8 cellular contexts compared by ENCODE assay signal in the genomic region with DNA sequence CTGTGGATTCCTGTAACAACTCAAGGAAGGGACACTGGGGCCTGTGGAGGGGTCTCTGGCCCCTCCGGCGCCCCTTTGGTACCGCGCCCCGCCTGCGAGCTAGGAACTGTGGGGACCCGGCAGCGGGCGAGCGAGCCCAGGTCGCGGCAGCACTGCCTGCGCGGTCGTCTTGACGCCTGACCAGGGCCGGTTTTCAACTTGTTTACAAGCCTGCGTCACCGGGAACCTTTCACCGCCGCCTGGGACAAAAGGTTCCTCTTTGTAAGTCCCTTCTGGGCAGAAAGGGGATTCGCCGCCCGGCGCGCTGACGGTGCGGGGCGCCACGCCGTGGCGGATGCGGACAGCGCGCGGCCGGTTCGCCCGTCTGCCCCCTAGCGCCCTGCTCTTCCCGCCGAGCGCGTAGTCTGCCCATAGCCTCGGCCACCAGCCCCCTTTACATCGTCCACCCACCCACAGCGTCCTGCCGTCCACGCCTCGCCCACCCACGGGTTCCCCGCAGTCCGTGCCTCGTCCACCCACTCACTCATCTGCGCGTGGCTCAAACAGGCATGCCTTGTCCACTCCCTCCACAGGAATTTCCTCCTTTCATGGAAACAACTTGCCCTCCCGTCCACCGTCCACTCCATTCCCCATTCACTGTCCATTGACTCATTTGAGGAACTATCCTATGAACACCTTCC. TPM values are rescaled to one million over a fixed set of nuclear protein-coding genes. Genes with fewer than 3 reads are reported as not detected.
DNase-seq lines count a peak whose midpoint lies in the region; ATAC-seq, FAIRE-seq and TF ChIP-seq lines count a peak whose summit lies in the region.

No MANE protein-coding gene starts in this region.

- H3K27ac ChIP-seq in HepG2 (ENCODE audit: extremely low read length, insufficient read depth, low read length): no peak overlapping the region

- H3K4me3 ChIP-seq in HepG2 (replicated peaks in 1 of 3; ENCODE audit: insufficient read depth in 1 of 3, low read depth in 2 of 3, low read length in 3 of 3): peak overlapping the region; percentile 21 to 61 (median 41); a peak in 3 of 6 replicates

- POLR2A ChIA-PET in HepG2 (lab: Yijun Ruan, JAX): no interaction called here

- TF ChIP-seq CTCF in HepG2 (CRISPR knock-in tag; IDR thresholded peaks at IDR 0.05): peak; percentile 97

- no peaks in the 10 kb centered on the region for H4K20me1 ChIP-seq in HepG2 (ENCODE audit: insufficient read depth, low read length)

- peak overlapping the region; percentile 80 for H2AFZ ChIP-seq in HepG2 (ENCODE audit: low read length)

- peaks cover 13% of the 10 kb centered on the region for H3K4me1 ChIP-seq in HepG2 (ENCODE audit: insufficient read depth, low read length)

- in situ Hi-C loops in HepG2 (cut with HindIII; ENCODE audit: extremely low pct_ligation_motif_present, low pct_unique_long_range_greater_than_20kb): no loop called here

- no TSS peak for BruUV-seq in HepG2 (replicated peaks; lab: Mats Ljungman, UMichigan)

- intact Hi-C loops in HepG2 (cut with micrococcal nuclease; ENCODE audit: unreplicated experiment): loop anchor here (1.0 kb wide), 2 partner anchors 130 to 255 kb away; no protein-coding TSS in a partner anchor

- peak; percentile 100 for TF ChIP-seq RAD21 in HepG2 (CRISPR knock-in tag; IDR thresholded peaks at IDR 0.05)

- CTCF ChIA-PET in HepG2 (lab: Yijun Ruan, JAX; ENCODE audit: low intra/inter-chr PET ratio, low total read pairs): interaction anchor here (0.9 to 2.9 kb wide), 14 partner anchors 17 to 255 kb away, joined by 3 to 54 read pairs (median 5); a partner anchor contains a TSS

- H3K36me3 ChIP-seq in HepG2 (replicated peaks in 1 of 2; ENCODE audit: control insufficient read depth in 1 of 2, insufficient read depth in 2 of 2, low read length in 2 of 2): no peaks in the 10 kb centered on the region

- TF ChIP-seq EP300 in HepG2 (IDR thresholded peaks at IDR 0.05; ENCODE audit: low read depth in 2 of 2, low read length in 2 of 2) (0 out of 4 replicates have a peak, but pooled peaks of 1 of the 2 experiments have one; percentile 17), HepG2 (CRISPR knock-in tag; IDR thresholded peaks at IDR 0.05; ENCODE audit: borderline replicate concordance) (no peak; the same call in none of the 2 replicates)

- TF ChIP-seq POLR2A in HepG2 (IDR thresholded peaks at IDR 0.05; ENCODE audit: insufficient read depth in 1 of 2, low read depth in 2 of 2, low read length in 2 of 2): no peak

- peak; percentile 66 for FAIRE-seq in HepG2 (lab: Jason Lieb, UNC)

- ATAC-seq in HepG2: peak; percentile 96

- no peaks in the 10 kb centered on the region for H3K79me2 ChIP-seq in HepG2 (ENCODE audit: insufficient read depth, low read length)

- WGBS in HepG2 (ENCODE audit: low lambda C conversion rate): under 1% methylated on average over 16 of the region's 58 CpGs

- H3K9ac ChIP-seq in HepG2 (ENCODE audit: insufficient read depth, low read depth, low read length): peak overlapping the region; percentile 60; the same call in 1 of the 2 replicates

- no peaks in the 10 kb centered on the region for H3K9me3 ChIP-seq in HepG2 (ENCODE audit: low read length)

- DNase-seq in DMS 273 (lab: John Stamatoyannopoulos, UW; ENCODE audit: unreplicated experiment) (peak; percentile 95), GOT3 (lab: John Stamatoyannopoulos, UW) (peak; percentile 27), NCI-H146 (lab: John Stamatoyannopoulos, UW) (peak; percentile 94), UCSD-AML1 (lab: John Stamatoyannopoulos, UW; ENCODE audit: unreplicated experiment) (peak; percentile 86), dermis microvascular lymphatic vessel endothelial cell (ENCODE audit: low read depth in 2 of 2) (peak; percentile 80 to 90), HepG2 (ENCODE audit: low spot score) (peak; percentile 93), NK-92 (lab: John Stamatoyannopoulos, UW; ENCODE audit: unreplicated experiment) (no peak)
- DNase-seq in stimulated activated CD4-positive, alpha-beta T cell treated with anti-CD3 and anti-CD28 coated beads, Interleukin-1b, Interleukin-23, amount 100 ng/mL, for 4 hours (ENCODE audit: low read depth in 2 of 2): peak; percentile 8 to 37

- peaks cover 0 to 11% of the 10 kb centered on the region in 2 experiments; a peak in 1 of 5 replicates for H3K27me3 ChIP-seq in HepG2 (ENCODE audit: control insufficient read depth in 1 of 2, insufficient read depth in 2 of 2, low read length in 2 of 2)

- peak overlapping the region; percentile 93 for H3K4me2 ChIP-seq in HepG2 (ENCODE audit: low read depth, low read length)

TF ChIP-seq in HepG2, 621 proteins besides CTCF, POLR2A, EP300 and RAD21 (continues in another document):
- peak; percentile 83 for TF ChIP-seq ZNF772 (CRISPR knock-in tag; IDR thresholded peaks at IDR 0.05)
- TF ChIP-seq, protein P1, sequence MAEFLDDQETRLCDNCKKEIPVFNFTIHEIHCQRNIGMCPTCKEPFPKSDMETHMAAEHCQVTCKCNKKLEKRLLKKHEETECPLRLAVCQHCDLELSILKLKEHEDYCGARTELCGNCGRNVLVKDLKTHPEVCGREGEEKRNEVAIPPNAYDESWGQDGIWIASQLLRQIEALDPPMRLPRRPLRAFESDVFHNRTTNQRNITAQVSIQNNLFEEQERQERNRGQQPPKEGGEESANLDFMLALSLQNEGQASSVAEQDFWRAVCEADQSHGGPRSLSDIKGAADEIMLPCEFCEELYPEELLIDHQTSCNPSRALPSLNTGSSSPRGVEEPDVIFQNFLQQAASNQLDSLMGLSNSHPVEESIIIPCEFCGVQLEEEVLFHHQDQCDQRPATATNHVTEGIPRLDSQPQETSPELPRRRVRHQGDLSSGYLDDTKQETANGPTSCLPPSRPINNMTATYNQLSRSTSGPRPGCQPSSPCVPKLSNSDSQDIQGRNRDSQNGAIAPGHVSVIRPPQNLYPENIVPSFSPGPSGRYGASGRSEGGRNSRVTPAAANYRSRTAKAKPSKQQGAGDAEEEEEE (CRISPR knock-in tag; IDR thresholded peaks at IDR 0.05; ENCODE audit: borderline replicate concordance): 0 out of 2 replicates have a peak, but pooled peaks have one; percentile 39
- TF ChIP-seq ZNF225 (CRISPR knock-in tag; IDR thresholded peaks at IDR 0.05): peak; percentile 83
- no peak for TF ChIP-seq KDM6A (CRISPR knock-in tag; IDR thresholded peaks at IDR 0.05; ENCODE audit: low read depth)

RNA-seq across cellular contexts. Expression of a gene that starts 5.5 kb away (rescaled TPM):
- total RNA-seq in dermis microvascular lymphatic vessel endothelial cell (not detected in 2 replicates), HepG2 (2016; rRNA removed; fragmentation: Illumina TruSeq; extraction: Trizol) (0.36 TPM in 1 of 2 replicates, not detected in the other)
- total RNA-seq in HepG2 (2016; cell fraction: cytosol; rRNA removed; fragmentation: Illumina TruSeq; extraction: Trizol; ENCODE audit: low read depth): not detected in 2 replicates
- 0.43 TPM in 1 of 2 replicates, not detected in the other for total RNA-seq in HepG2 (2016; cell fraction: insoluble cytoplasmic fraction; rRNA removed; fragmentation: Illumina TruSeq; extraction: Trizol)
- total RNA-seq in HepG2 (2016; cell fraction: membrane; rRNA removed; fragmentation: Illumina TruSeq; extraction: Trizol): not detected in 2 replicates
- total RNA-seq in HepG2 (2016; cell fraction: nucleus; rRNA removed; fragmentation: Illumina TruSeq; extraction: Trizol): not detected in 2 replicates
- polyA plus RNA-seq in HepG2 (2011; rRNA removed): 0.32 and 0.63 TPM in 2 replicates
- 0.58 and 0.59 TPM in 2 replicates for polyA plus RNA-seq in HepG2 (2011; cell fraction: cytosol; rRNA removed)
- polyA plus RNA-seq in HepG2 (2011; cell fraction: nucleus; rRNA removed): 0.42 and 0.63 TPM in 2 replicates
- 0.09 and 1.1 TPM in 2 replicates for polyA plus RNA-seq in HepG2 (2012)
- polyA plus RNA-seq in HepG2 (2016; cell fraction: cytosol; fragmentation: Illumina TruSeq; extraction: Trizol; ENCODE audit: low read depth): not detected in 2 replicates
- 0.30 TPM in 1 of 2 replicates, not detected in the other for polyA plus RNA-seq in HepG2 (2016; cell fraction: insoluble cytoplasmic fraction; fragmentation: Illumina TruSeq; extraction: Trizol; ENCODE audit: low read depth)
- not detected in 2 replicates for polyA plus RNA-seq in HepG2 (2016; cell fraction: membrane; fragmentation: Illumina TruSeq; extraction: Trizol; ENCODE audit: low read depth)
- polyA plus RNA-seq in HepG2 (2016; cell fraction: nucleus; fragmentation: Illumina TruSeq; extraction: Trizol; ENCODE audit: insufficient read depth, low read depth): not detected in 2 replicates
- polyA minus RNA-seq in HepG2 (2011; rRNA and poly(A)+ RNA removed; ENCODE audit: low replicate concordance): 0.12 TPM in 1 of 2 replicates, not detected in the other
- polyA minus RNA-seq in HepG2 (2011; cell fraction: cytosol; rRNA and poly(A)+ RNA removed): 1.1 TPM in 1 of 2 replicates, not detected in the other
- not detected in 2 replicates for polyA minus RNA-seq in HepG2 (2011; cell fraction: nucleus; rRNA and poly(A)+ RNA removed)

RNA-seq across cellular contexts. Expression of a gene that starts 32.0 kb away (rescaled TPM):
- 1.7 and 5.8 TPM in 2 replicates for total RNA-seq in dermis microvascular lymphatic vessel endothelial cell
- 5.4 and 7.8 TPM in 2 replicates for total RNA-seq in HepG2 (2016; rRNA removed; fragmentation: Illumina TruSeq; extraction: Trizol)
- 1.1 and 1.4 TPM in 2 replicates for total RNA-seq in HepG2 (2016; cell fraction: cytosol; rRNA removed; fragmentation: Illumina TruSeq; extraction: Trizol; ENCODE audit: low read depth)
- total RNA-seq in HepG2 (2016; cell fraction: insoluble cytoplasmic fraction; rRNA removed; fragmentation: Illumina TruSeq; extraction: Trizol): 5.0 and 8.2 TPM in 2 replicates
- 3.1 and 3.8 TPM in 2 replicates for total RNA-seq in HepG2 (2016; cell fraction: membrane; rRNA removed; fragmentation: Illumina TruSeq; extraction: Trizol)
- 6.2 and 8.6 TPM in 2 replicates for total RNA-seq in HepG2 (2016; cell fraction: nucleus; rRNA removed; fragmentation: Illumina TruSeq; extraction: Trizol)
- polyA plus RNA-seq in HepG2 (2011; rRNA removed): 5.3 and 7.1 TPM in 2 replicates
- 3.5 and 8.6 TPM in 2 replicates for polyA plus RNA-seq in HepG2 (2011; cell fraction: cytosol; rRNA removed)
- polyA plus RNA-seq in HepG2 (2011; cell fraction: nucleus; rRNA removed): 10.1 and 15.9 TPM in 2 replicates
- 3.1 and 3.5 TPM in 2 replicates for polyA plus RNA-seq in HepG2 (2012)
- 0.46 and 0.59 TPM in 2 replicates for polyA plus RNA-seq in HepG2 (2016; cell fraction: cytosol; fragmentation: Illumina TruSeq; extraction: Trizol; ENCODE audit: low read depth)
- polyA plus RNA-seq in HepG2 (2016; cell fraction: insoluble cytoplasmic fraction; fragmentation: Illumina TruSeq; extraction: Trizol; ENCODE audit: low read depth): 5.6 and 7.2 TPM in 2 replicates
- 1.9 and 2.3 TPM in 2 replicates for polyA plus RNA-seq in HepG2 (2016; cell fraction: membrane; fragmentation: Illumina TruSeq; extraction: Trizol; ENCODE audit: low read depth)
- polyA plus RNA-seq in HepG2 (2016; cell fraction: nucleus; fragmentation: Illumina TruSeq; extraction: Trizol; ENCODE audit: insufficient read depth, low read depth): 11.1 and 14.2 TPM in 2 replicates
- polyA minus RNA-seq in HepG2 (2011; rRNA and poly(A)+ RNA removed; ENCODE audit: low replicate concordance): 0.09 and 16.6 TPM in 2 replicates
- polyA minus RNA-seq in HepG2 (2011; cell fraction: cytosol; rRNA and poly(A)+ RNA removed): 3.5 and 3.9 TPM in 2 replicates
- polyA minus RNA-seq in HepG2 (2011; cell fraction: nucleus; rRNA and poly(A)+ RNA removed): 9.2 and 10.2 TPM in 2 replicates
